Comparison of ENCODE assay signal across 1 cellular context in the genomic region with DNA sequence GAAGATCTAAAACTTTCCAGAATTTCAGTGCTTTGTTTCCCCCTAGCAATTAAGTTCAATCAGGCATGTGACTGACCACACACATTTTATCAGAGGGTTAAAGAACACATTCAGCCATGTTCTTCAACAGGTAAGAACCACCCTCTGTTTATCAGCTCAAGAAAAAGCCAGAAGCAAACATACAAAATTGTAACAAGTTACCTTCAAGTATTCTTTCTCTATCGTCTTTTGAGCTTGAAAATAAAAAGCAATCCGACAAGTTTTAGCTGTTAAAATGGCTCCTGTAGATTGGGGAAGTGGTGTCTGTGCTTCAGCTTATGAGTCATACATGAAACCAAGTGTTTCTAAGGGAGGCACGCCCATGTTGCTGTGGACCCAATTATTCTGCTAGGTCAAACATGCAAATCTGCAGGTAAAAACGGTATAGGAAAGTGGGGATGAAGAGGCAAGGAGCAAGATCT.
TF ChIP-seq lines count a peak whose summit lies in the region.

A gene (minus strand): TSS at position 290 of the 461 bp plus-strand sequence. CDS start 37,262 bp downstream, outside the sequence.

TF ChIP-seq in GM12878, 131 proteins besides CTCF, POLR2A, EP300 and RAD21 (continued from another document):
- TF ChIP-seq, protein P1, sequence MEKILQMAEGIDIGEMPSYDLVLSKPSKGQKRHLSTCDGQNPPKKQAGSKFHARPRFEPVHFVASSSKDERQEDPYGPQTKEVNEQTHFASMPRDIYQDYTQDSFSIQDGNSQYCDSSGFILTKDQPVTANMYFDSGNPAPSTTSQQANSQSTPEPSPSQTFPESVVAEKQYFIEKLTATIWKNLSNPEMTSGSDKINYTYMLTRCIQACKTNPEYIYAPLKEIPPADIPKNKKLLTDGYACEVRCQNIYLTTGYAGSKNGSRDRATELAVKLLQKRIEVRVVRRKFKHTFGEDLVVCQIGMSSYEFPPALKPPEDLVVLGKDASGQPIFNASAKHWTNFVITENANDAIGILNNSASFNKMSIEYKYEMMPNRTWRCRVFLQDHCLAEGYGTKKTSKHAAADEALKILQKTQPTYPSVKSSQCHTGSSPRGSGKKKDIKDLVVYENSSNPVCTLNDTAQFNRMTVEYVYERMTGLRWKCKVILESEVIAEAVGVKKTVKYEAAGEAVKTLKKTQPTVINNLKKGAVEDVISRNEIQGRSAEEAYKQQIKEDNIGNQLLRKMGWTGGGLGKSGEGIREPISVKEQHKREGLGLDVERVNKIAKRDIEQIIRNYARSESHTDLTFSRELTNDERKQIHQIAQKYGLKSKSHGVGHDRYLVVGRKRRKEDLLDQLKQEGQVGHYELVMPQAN (conservative IDR thresholded peaks at IDR 0.05), result 0 out of 2 replicates have a peak, but pooled peaks have one; percentile 58
- TF ChIP-seq RFX5 (IDR thresholded peaks at IDR 0.05; ENCODE audit: low read depth, low read length), result 0 out of 2 replicates have a peak, but pooled peaks have one; percentile 31
- no peak for TF ChIP-seq BRCA1 (IDR thresholded peaks at IDR 0.05; ENCODE audit: low read depth, low read length)
- peak; percentile 65 for TF ChIP-seq IKZF1 (conservative IDR thresholded peaks at IDR 0.05)
- no peak for TF ChIP-seq ZNF24 (IDR thresholded peaks at IDR 0.05)
- TF ChIP-seq STAT1 (conservative IDR thresholded peaks at IDR 0.05), result no peak
- TF ChIP-seq CHD4 (IDR thresholded peaks at IDR 0.05), result no peak
- peak; percentile 91 for TF ChIP-seq JUND (IDR thresholded peaks at IDR 0.05; ENCODE audit: low read depth, low read length)
- TF ChIP-seq POU2F2 (IDR thresholded peaks at IDR 0.05; ENCODE audit: borderline replicate concordance, low read depth, low read length), result peak; percentile 95
- peak; percentile 93 for TF ChIP-seq MTA2 (IDR thresholded peaks at IDR 0.05; ENCODE audit: low read depth)
- no peak for TF ChIP-seq ESRRA (IDR thresholded peaks at IDR 0.05; ENCODE audit: low read length)
- TF ChIP-seq KLF5 (IDR thresholded peaks at IDR 0.05; ENCODE audit: partially characterized antibody), result peak; percentile 20
- TF ChIP-seq, protein P2, sequence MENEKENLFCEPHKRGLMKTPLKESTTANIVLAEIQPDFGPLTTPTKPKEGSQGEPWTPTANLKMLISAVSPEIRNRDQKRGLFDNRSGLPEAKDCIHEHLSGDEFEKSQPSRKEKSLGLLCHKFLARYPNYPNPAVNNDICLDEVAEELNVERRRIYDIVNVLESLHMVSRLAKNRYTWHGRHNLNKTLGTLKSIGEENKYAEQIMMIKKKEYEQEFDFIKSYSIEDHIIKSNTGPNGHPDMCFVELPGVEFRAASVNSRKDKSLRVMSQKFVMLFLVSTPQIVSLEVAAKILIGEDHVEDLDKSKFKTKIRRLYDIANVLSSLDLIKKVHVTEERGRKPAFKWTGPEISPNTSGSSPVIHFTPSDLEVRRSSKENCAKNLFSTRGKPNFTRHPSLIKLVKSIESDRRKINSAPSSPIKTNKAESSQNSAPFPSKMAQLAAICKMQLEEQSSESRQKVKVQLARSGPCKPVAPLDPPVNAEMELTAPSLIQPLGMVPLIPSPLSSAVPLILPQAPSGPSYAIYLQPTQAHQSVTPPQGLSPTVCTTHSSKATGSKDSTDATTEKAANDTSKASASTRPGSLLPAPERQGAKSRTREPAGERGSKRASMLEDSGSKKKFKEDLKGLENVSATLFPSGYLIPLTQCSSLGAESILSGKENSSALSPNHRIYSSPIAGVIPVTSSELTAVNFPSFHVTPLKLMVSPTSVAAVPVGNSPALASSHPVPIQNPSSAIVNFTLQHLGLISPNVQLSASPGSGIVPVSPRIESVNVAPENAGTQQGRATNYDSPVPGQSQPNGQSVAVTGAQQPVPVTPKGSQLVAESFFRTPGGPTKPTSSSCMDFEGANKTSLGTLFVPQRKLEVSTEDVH (IDR thresholded peaks at IDR 0.05; ENCODE audit: low read depth, partially characterized antibody), result no peak
- TF ChIP-seq, protein P3, sequence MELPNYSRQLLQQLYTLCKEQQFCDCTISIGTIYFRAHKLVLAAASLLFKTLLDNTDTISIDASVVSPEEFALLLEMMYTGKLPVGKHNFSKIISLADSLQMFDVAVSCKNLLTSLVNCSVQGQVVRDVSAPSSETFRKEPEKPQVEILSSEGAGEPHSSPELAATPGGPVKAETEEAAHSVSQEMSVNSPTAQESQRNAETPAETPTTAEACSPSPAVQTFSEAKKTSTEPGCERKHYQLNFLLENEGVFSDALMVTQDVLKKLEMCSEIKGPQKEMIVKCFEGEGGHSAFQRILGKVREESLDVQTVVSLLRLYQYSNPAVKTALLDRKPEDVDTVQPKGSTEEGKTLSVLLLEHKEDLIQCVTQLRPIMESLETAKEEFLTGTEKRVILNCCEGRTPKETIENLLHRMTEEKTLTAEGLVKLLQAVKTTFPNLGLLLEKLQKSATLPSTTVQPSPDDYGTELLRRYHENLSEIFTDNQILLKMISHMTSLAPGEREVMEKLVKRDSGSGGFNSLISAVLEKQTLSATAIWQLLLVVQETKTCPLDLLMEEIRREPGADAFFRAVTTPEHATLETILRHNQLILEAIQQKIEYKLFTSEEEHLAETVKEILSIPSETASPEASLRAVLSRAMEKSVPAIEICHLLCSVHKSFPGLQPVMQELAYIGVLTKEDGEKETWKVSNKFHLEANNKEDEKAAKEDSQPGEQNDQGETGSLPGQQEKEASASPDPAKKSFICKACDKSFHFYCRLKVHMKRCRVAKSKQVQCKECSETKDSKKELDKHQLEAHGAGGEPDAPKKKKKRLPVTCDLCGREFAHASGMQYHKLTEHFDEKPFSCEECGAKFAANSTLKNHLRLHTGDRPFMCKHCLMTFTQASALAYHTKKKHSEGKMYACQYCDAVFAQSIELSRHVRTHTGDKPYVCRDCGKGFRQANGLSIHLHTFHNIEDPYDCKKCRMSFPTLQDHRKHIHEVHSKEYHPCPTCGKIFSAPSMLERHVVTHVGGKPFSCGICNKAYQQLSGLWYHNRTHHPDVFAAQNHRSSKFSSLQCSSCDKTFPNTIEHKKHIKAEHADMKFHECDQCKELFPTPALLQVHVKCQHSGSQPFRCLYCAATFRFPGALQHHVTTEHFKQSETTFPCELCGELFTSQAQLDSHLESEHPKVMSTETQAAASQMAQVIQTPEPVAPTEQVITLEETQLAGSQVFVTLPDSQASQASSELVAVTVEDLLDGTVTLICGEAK (IDR thresholded peaks at IDR 0.05; ENCODE audit: borderline replicate concordance), result no peak; the same call in 1 of the 2 replicates
- peak; percentile 60 for TF ChIP-seq SMAD5 (IDR thresholded peaks at IDR 0.05; ENCODE audit: low read depth)
- TF ChIP-seq TCF3 (IDR thresholded peaks at IDR 0.05; ENCODE audit: borderline replicate concordance, insufficient read depth, low read depth, low read length), result no peak; the same call in 1 of the 2 replicates
